In the genomic region with DNA sequence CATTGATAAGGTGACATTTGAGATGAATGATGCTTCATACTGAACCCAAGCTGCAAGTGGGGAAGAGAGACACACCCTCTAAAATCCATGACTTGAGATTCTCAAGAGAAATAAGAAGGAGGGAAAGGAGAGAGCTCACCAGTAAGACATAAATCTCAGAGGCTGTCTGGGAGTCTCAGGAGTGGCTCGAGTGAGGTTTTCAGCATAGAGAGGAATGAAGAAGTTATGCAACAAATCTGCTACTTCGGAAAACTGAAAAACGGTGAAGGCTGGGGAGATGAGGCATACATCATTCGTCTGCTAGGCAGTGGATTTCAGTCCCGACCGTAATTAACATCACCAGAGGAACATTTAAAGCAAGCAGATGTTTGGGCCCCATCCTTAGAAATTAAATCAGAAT, we compare ENCODE assay signal across 19 cellular contexts. TPM values are rescaled to one million over a fixed set of nuclear protein-coding genes. Genes with fewer than 3 reads are reported as not detected.
DNase-seq lines count a peak whose midpoint lies in the region; ATAC-seq and TF ChIP-seq lines count a peak whose summit lies in the region.
"Had no signal": no experiment of that assay in that cellular context is flagged by ENCODE, and none has a peak within 500 bp of the region (broad histone marks: within the 10 kb centered on the region; RNA-seq: fewer than 3 reads in every experiment).

No MANE protein-coding gene starts in this region.

- H3K36me3 ChIP-seq in adipocyte (ENCODE audit: control insufficient read depth, insufficient read depth, low read length, severe bottlenecking): no peaks in the 10 kb centered on the region
- H3K36me3 ChIP-seq in smooth muscle cell (ENCODE audit: low read depth): no peaks in the 10 kb centered on the region
- H3K36me3 ChIP-seq: suprapubic skin had no signal

- no peak for TF ChIP-seq CTCF in smooth muscle cell (IDR thresholded peaks at IDR 0.05; ENCODE audit: borderline replicate concordance, insufficient read depth, poor library complexity, severe bottlenecking)

- H3K4me1 ChIP-seq in adipocyte (ENCODE audit: control insufficient read depth, insufficient read depth, low read length) (peaks cover 11% of the 10 kb centered on the region), right cardiac atrium (ENCODE audit: control insufficient read depth, insufficient read depth, low read length) (no peaks in the 10 kb centered on the region), smooth muscle cell (ENCODE audit: low read depth) (peaks cover 6% of the 10 kb centered on the region)
- H3K4me1 ChIP-seq: suprapubic skin had no signal

- peaks cover 3% of the 10 kb centered on the region for H3F3A ChIP-seq in smooth muscle cell (ENCODE audit: low read depth)

- intact Hi-C loops in right cardiac atrium (cut with DNase I): no loop called here

- H3K27me3 ChIP-seq in adipocyte (replicated peaks; ENCODE audit: control insufficient read depth, insufficient read depth, low read length): no peaks in the 10 kb centered on the region
- no peaks in the 10 kb centered on the region for H3K27me3 ChIP-seq in right cardiac atrium (ENCODE audit: control insufficient read depth, insufficient read depth)
- no peaks in the 10 kb centered on the region for H3K27me3 ChIP-seq in smooth muscle cell (ENCODE audit: low read depth)
- H3K27me3 ChIP-seq: suprapubic skin had no signal

- H4K20me1 ChIP-seq in smooth muscle cell (ENCODE audit: low read depth): no peaks in the 10 kb centered on the region

- ATAC-seq in right cardiac atrium (peak; percentile 45 to 52), GM19023 (IDR thresholded peaks at IDR 0.05; ENCODE audit: unreplicated experiment) (no peak)
- ATAC-seq: effector memory CD8-positive, alpha-beta T cell; esophagus mucosa; left colon; natural killer cell treated with Interleukin-12 subunit alpha and Interleukin-12 subunit beta and Interleukin-15 and Interleukin-18, amount 100 ng/mL, for 72 hours; stimulated activated memory B cell treated with anti-CD40 and anti-IgM and Interleukin-4, amounts not matched to agents 10 μg/mL and 1 μg/mL and 100 μg/mL, for 72 hours had no signal

- H3K9me3 ChIP-seq in adipocyte (ENCODE audit: control insufficient read depth, low read length) (no peaks in the 10 kb centered on the region), right cardiac atrium (ENCODE audit: control insufficient read depth, low read length) (no peaks in the 10 kb centered on the region), smooth muscle cell (replicated peaks; ENCODE audit: low read depth) (no peaks in the 10 kb centered on the region)
- H3K9me3 ChIP-seq: suprapubic skin had no signal

- DNase-seq in GM04504 (ENCODE audit: low read depth) (peak; percentile 23), adipocyte (ENCODE audit: low read depth) (peak; percentile 8), right cardiac atrium (no peak), smooth muscle cell (lab: John Stamatoyannopoulos, UW; ENCODE audit: unreplicated experiment) (no peak), NCI-H1930 (lab: John Stamatoyannopoulos, UW) (no peak), D341Med (ENCODE audit: low spot score) (no peak)
- DNase-seq: activated CD4-positive, alpha-beta memory T cell treated with anti-CD3 and anti-CD28 coated beads, Interleukin-2, amount 10 ng/mL, durations not matched to agents 7 days and 5 days; activated effector memory CD4-positive, alpha-beta T cell treated with anti-CD3 and anti-CD28 coated beads, Interleukin-2, amount 50 U/mL, for 16 hours; CD4-positive, alpha-beta memory T cell; effector memory CD8-positive, alpha-beta T cell; GF-D8; left colon; NCI-H526 had no signal

- H3K27ac ChIP-seq in right cardiac atrium (ENCODE audit: low read length): no peak overlapping the region
- no peak overlapping the region for H3K27ac ChIP-seq in smooth muscle cell (ENCODE audit: low read depth)
- H3K27ac ChIP-seq: RWPE1, suprapubic skin had no signal

- H2AFZ ChIP-seq in smooth muscle cell (ENCODE audit: low read depth): no peak overlapping the region

- 63% methylated on average over 6 of the region's 6 CpGs for WGBS in right cardiac atrium
- WGBS in smooth muscle cell (ENCODE audit: low lambda C conversion rate): 35% methylated on average over 6 of the region's 6 CpGs

- peak overlapping the region; percentile 18 for H3K4me2 ChIP-seq in smooth muscle cell

- H3K79me2 ChIP-seq in smooth muscle cell (ENCODE audit: low read depth): peaks cover 7% of the 10 kb centered on the region

- no peak overlapping the region for H3K9ac ChIP-seq in adipocyte (ENCODE audit: low read length)
- no peak overlapping the region for H3K9ac ChIP-seq in smooth muscle cell (ENCODE audit: low read depth)

- H3K4me3 ChIP-seq in adipocyte (ENCODE audit: low read length): no peak overlapping the region
- H3K4me3 ChIP-seq in right cardiac atrium (ENCODE audit: low read length): no peak overlapping the region
- no peak overlapping the region for H3K4me3 ChIP-seq in smooth muscle cell
- H3K4me3 ChIP-seq: suprapubic skin had no signal

RNA-seq across cellular contexts. Expression of gene FREM1, which starts 31.8 kb away (rescaled TPM):
- 1 to 10 TPM; 3.9 to 8.7 (median 6.0) TPM for total RNA-seq in right cardiac atrium
- polyA plus RNA-seq in right cardiac atrium: 3.8 TPM
- total RNA-seq in smooth muscle cell: 18.0 and 28.9 TPM in 2 replicates
- 11.5 and 18.0 TPM in 2 replicates for polyA plus RNA-seq in smooth muscle cell
- total RNA-seq: activated CD4-positive, alpha-beta memory T cell treated with anti-CD3 and anti-CD28 coated beads, Interleukin-2, amount 10 ng/mL, durations not matched to agents 7 days and 5 days; natural killer cell treated with Interleukin-12 subunit alpha and Interleukin-12 subunit beta and Interleukin-15 and Interleukin-18, amount 100 ng/mL, for 72 hours had no signal
- polyA plus RNA-seq: CD4-positive, alpha-beta memory T cell had no signal

Comparison
In these comparisons a context has a peak if more than half of its experiments do, and no peak if none do; other contexts are left out.
1. DNase-seq: peak in GM04504 (single experiment) and adipocyte (single experiment); none in right cardiac atrium (0 of 3), smooth muscle cell (single experiment), NCI-H1930 (0 of 2) and D341Med (single experiment).